ENCODE assay signal across 12 cellular contexts in the genomic region with DNA sequence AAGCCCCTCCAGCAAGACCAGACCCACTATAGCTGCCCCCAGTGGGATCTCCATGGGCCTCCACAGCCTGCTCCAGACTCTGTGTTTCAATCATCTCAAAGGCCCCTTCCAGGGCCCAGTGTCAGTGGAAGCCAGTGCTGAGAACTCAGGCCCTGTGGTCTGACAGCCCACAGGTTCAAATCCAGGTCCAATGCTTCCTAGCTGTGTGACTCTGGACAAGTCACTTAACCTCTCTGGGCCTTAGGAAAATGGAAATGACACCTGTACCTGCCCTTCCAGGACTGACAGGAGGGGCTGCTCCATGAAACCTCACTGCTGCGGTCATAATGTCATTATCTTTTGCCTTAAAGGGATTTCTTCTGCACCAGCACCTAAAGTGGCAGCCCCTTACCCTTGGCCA.
A peak's percentile ranks its signal among the peaks of the same experiment; 100 is the strongest.
DNase-seq lines count a peak whose midpoint lies in the region; ATAC-seq, FAIRE-seq and TF ChIP-seq lines count a peak whose summit lies in the region.
"Had no signal": no experiment of that assay in that cellular context is flagged by ENCODE, and none has a peak within 500 bp of the region (broad histone marks: within the 10 kb centered on the region; RNA-seq: fewer than 3 reads in every experiment).

No MANE protein-coding gene starts in this region.

- TF ChIP-seq RAD21 in HepG2 (CRISPR knock-in tag; IDR thresholded peaks at IDR 0.05), result no peak

- ATAC-seq in HepG2, result no peak
- ATAC-seq in right lobe of liver, result no peak
- no peak for ATAC-seq in lower lobe of right lung
- ATAC-seq in upper lobe of left lung (ENCODE audit: low FRiP score in 2 of 2), result no peak

- H2AFZ ChIP-seq in HepG2 (ENCODE audit: low read length), result no peak overlapping the region

- BruUV-seq in HepG2 (replicated peaks; lab: Mats Ljungman, UMichigan), result no TSS peak

- peaks cover 10% of the 10 kb centered on the region; the same call in 1 of the 2 replicates for H3K9me3 ChIP-seq in HepG2 (ENCODE audit: low read length)
- H3K9me3 ChIP-seq in right lobe of liver, result no peaks in the 10 kb centered on the region
- peaks cover 5% of the 10 kb centered on the region for H3K9me3 ChIP-seq in lower lobe of right lung
- H3K9me3 ChIP-seq in upper lobe of left lung, result peaks cover 0 to 5% (median 0%) of the 10 kb centered on the region in 4 donors

- in situ Hi-C loops in HepG2 (cut with HindIII; ENCODE audit: extremely low pct_ligation_motif_present, low pct_unique_long_range_greater_than_20kb), result no loop called here
- in situ Hi-C loops in KBM-7 (cut with MboI; ENCODE audit: low pct_unique_long_range_greater_than_20kb, low sequenced_read_pairs), result no loop called here

- H3K27ac Mint-ChIP-seq in activated CD4-positive, alpha-beta memory T cell treated with anti-CD3 and anti-CD28 coated beads for 36 hours, result no peak overlapping the region

- H3K27me3 Mint-ChIP-seq in activated CD4-positive, alpha-beta memory T cell treated with anti-CD3 and anti-CD28 coated beads for 36 hours, result no peaks in the 10 kb centered on the region

- no peak for FAIRE-seq in HepG2 (lab: Jason Lieb, UNC)
- FAIRE-seq: bronchial epithelial cell, TTC549 had no signal

- H3K27ac ChIP-seq in HepG2 (ENCODE audit: extremely low read length, insufficient read depth, low read length) (no peak overlapping the region), right lobe of liver (no peak overlapping the region), lower lobe of right lung (peak overlapping the region; percentile 26), upper lobe of left lung (peak overlapping the region in 3 of 4 donors; percentile 36 to 48 (median 46))
- H3K27ac ChIP-seq: epithelial cell of prostate had no signal

- H3K27me3 ChIP-seq in HepG2 (ENCODE audit: control insufficient read depth in 1 of 2, insufficient read depth in 2 of 2, low read length in 2 of 2) (no peaks in the 10 kb centered on the region), right lobe of liver (no peaks in the 10 kb centered on the region), lower lobe of right lung (ENCODE audit: low read depth) (no peaks in the 10 kb centered on the region), upper lobe of left lung (no peaks in the 10 kb centered on the region)

- 0 out of 2 replicates have a peak, but pooled peaks cover 3% of the 10 kb centered on the region for H4K20me1 ChIP-seq in HepG2 (ENCODE audit: insufficient read depth, low read length)

- DNase-seq in HepG2 (ENCODE audit: low spot score) (no peak), right lobe of liver (no peak), lower lobe of right lung (no peak), upper lobe of left lung (no peak), KBM-7 (no peak), SW480 (ENCODE audit: low spot score) (no peak), SHP77 treated with DMSO at 0.1 percent for 48 hours (lab: John Stamatoyannopoulos, UW) (no peak)
- no peak for DNase-seq in activated CD4-positive, alpha-beta memory T cell treated with anti-CD3 and anti-CD28 coated beads for 36 hours
- DNase-seq: RPMI8226 had no signal

- H3K36me3 Mint-ChIP-seq in activated CD4-positive, alpha-beta memory T cell treated with anti-CD3 and anti-CD28 coated beads for 36 hours, result peaks cover 38% of the 10 kb centered on the region

- H3K4me1 ChIP-seq in HepG2 (ENCODE audit: insufficient read depth, low read length) (no peaks in the 10 kb centered on the region), right lobe of liver (no peaks in the 10 kb centered on the region), lower lobe of right lung (peaks cover 24% of the 10 kb centered on the region), upper lobe of left lung (peaks cover 8 to 13% (median 11%) of the 10 kb centered on the region in 4 donors)

- TF ChIP-seq POLR2A in HepG2 (IDR thresholded peaks at IDR 0.05; ENCODE audit: insufficient read depth in 1 of 2, low read depth in 2 of 2, low read length in 2 of 2) (no peak), right lobe of liver (IDR thresholded peaks at IDR 0.05) (no peak), upper lobe of left lung (IDR thresholded peaks at IDR 0.05) (no peak)

- TF ChIP-seq CTCF in HepG2 (CRISPR knock-in tag; IDR thresholded peaks at IDR 0.05) (no peak), right lobe of liver (IDR thresholded peaks at IDR 0.05) (no peak), lower lobe of right lung (IDR thresholded peaks at IDR 0.05) (no peak), upper lobe of left lung (IDR thresholded peaks at IDR 0.05) (no peak)

- no peak overlapping the region for H3K4me2 ChIP-seq in HepG2 (ENCODE audit: low read depth, low read length)

- H3K4me3 Mint-ChIP-seq in activated CD4-positive, alpha-beta memory T cell treated with anti-CD3 and anti-CD28 coated beads for 36 hours, result peak overlapping the region; percentile 50

- H3K4me3 ChIP-seq in HepG2 (replicated peaks in 1 of 3; ENCODE audit: insufficient read depth in 1 of 3, low read depth in 2 of 3, low read length in 3 of 3), result no peak overlapping the region
- no peak overlapping the region for H3K4me3 ChIP-seq in right lobe of liver
- H3K4me3 ChIP-seq in lower lobe of right lung, result peak overlapping the region; percentile 35
- H3K4me3 ChIP-seq in upper lobe of left lung, result peak overlapping the region in 1 of 4 donors; percentile 23

- no peaks in the 10 kb centered on the region for H3K79me2 ChIP-seq in HepG2 (ENCODE audit: insufficient read depth, low read length)

- POLR2A ChIA-PET in HepG2 (lab: Yijun Ruan, JAX), result no interaction called here
- POLR2A ChIA-PET in activated CD4-positive, alpha-beta memory T cell treated with anti-CD3 and anti-CD28 coated beads for 36 hours (lab: Charles Lee), result interaction anchor here (2.3 to 2.7 kb wide), 2 partner anchors 10 to 12 kb away, joined by 12 read pairs; no protein-coding TSS in a partner anchor

- TF ChIP-seq EP300 in HepG2 (IDR thresholded peaks at IDR 0.05; ENCODE audit: low read depth in 2 of 2, low read length in 2 of 2) (no peak), HepG2 (CRISPR knock-in tag; IDR thresholded peaks at IDR 0.05; ENCODE audit: borderline replicate concordance) (no peak), upper lobe of left lung (IDR thresholded peaks at IDR 0.05) (no peak)

- peaks cover 13 to 39% of the 10 kb centered on the region in 2 experiments; a peak in 4 of 5 replicates for H3K36me3 ChIP-seq in HepG2 (replicated peaks in 1 of 2; ENCODE audit: control insufficient read depth in 1 of 2, insufficient read depth in 2 of 2, low read length in 2 of 2)
- H3K36me3 ChIP-seq in right lobe of liver, result peaks cover 0 to 6% (median 2%) of the 10 kb centered on the region in 4 donors
- H3K36me3 ChIP-seq in lower lobe of right lung, result peaks cover 70% of the 10 kb centered on the region
- H3K36me3 ChIP-seq in upper lobe of left lung, result peaks cover 18 to 73% (median 61%) of the 10 kb centered on the region in 4 donors

- peaks cover 48% of the 10 kb centered on the region for H3K4me1 Mint-ChIP-seq in activated CD4-positive, alpha-beta memory T cell treated with anti-CD3 and anti-CD28 coated beads for 36 hours (ENCODE audit: low read depth)

- intact Hi-C loops in HepG2 (cut with micrococcal nuclease; ENCODE audit: unreplicated experiment), result no loop called here
- intact Hi-C loops in right lobe of liver (cut with DNase I), result no loop called here
- intact Hi-C loops in activated CD4-positive, alpha-beta memory T cell treated with anti-CD3 and anti-CD28 coated beads for 36 hours (cut with micrococcal nuclease), result no loop called here
- intact Hi-C loops in lower lobe of right lung (cut with DNase I), result no loop called here

- peaks cover 22% of the 10 kb centered on the region for H3K9me3 Mint-ChIP-seq in activated CD4-positive, alpha-beta memory T cell treated with anti-CD3 and anti-CD28 coated beads for 36 hours

- CTCF ChIA-PET in HepG2 (lab: Yijun Ruan, JAX; ENCODE audit: low intra/inter-chr PET ratio, low total read pairs), result no interaction called here
- CTCF ChIA-PET in activated CD4-positive, alpha-beta memory T cell treated with anti-CD3 and anti-CD28 coated beads for 36 hours (lab: Charles Lee), result interaction anchor here (0.7 to 2.4 kb wide), 8 partner anchors 10 to 80 kb away, joined by 3 to 15 read pairs (median 6); no protein-coding TSS in a partner anchor

- H3K9ac ChIP-seq in HepG2 (ENCODE audit: insufficient read depth, low read depth, low read length), result no peak overlapping the region

- 100% methylated on average over 1 of the region's 1 CpG for WGBS in HepG2 (ENCODE audit: low lambda C conversion rate)
- WGBS in right lobe of liver (ENCODE audit: insufficient coverage, low coverage, low lambda C conversion rate, missing lambda C conversion rate), result no CpG with 5 or more reads among the region's 1 CpG
- WGBS in upper lobe of left lung, 2 donors, result 92% methylated on average over 1 of the region's 1 CpG; no CpG with 5 or more reads in 1 of the 2 donors

TF ChIP-seq in HepG2, 621 proteins besides CTCF, POLR2A, EP300 and RAD21:
- TF ChIP-seq ZNF768 (CRISPR knock-in tag; IDR thresholded peaks at IDR 0.05), result peak; percentile 90
- no peak for TF ChIP-seq DNMT1 (CRISPR knock-in tag; IDR thresholded peaks at IDR 0.05)

Comparison
In these comparisons a context has a peak if more than half of its experiments do, and no peak if none do; other contexts are left out.
1. H3K27ac ChIP-seq: peak in lower lobe of right lung (single experiment) and upper lobe of left lung (3 of 4); none in HepG2 (single experiment) and right lobe of liver (0 of 3).